Comparison of ENCODE assay signal across 8 cellular contexts in genomic region chr11:72223615-72224586, GRCh38. TPM values are rescaled to one million over a fixed set of nuclear protein-coding genes. Genes with fewer than 3 reads are reported as not detected.
DNase-seq lines count a peak whose midpoint lies in the region; ATAC-seq lines count a peak whose summit lies in the region.

No MANE protein-coding gene starts in this region.

- H2BK5ac ChIP-seq in mesendoderm (ENCODE audit: low read length) = peak overlapping the region; percentile 89

- intact Hi-C loops in activated CD4-positive, alpha-beta T cell treated with anti-CD3 and anti-CD28 coated beads, Interleukin-2, amount 10 ng/mL, durations not matched to agents 24 days and 14 days (cut with micrococcal nuclease) = loop anchor here (1.0 to 2.0 kb wide), 8 partner anchors 15 to 295 kb away; partner anchors contain the start of genes ANAPC15, CLPB, LAMTOR1 and LRRC51

- peak overlapping the region; percentile 90 for H2BK120ac ChIP-seq in mesendoderm (ENCODE audit: low read depth, low read length)

- H3K23ac ChIP-seq in mesendoderm (ENCODE audit: low read length) = peak overlapping the region; percentile 89

- peak; percentile 39 for ATAC-seq in HG02610 (IDR thresholded peaks at IDR 0.05; ENCODE audit: unreplicated experiment)

- H4K8ac ChIP-seq in mesendoderm (ENCODE audit: low read depth, low read length) = peak overlapping the region; percentile 82

- no CpG with 5 or more reads among the region's 85 CpGs for WGBS in mesendoderm (ENCODE audit: extremely low coverage, insufficient coverage, low lambda C conversion rate)

- H3K56ac ChIP-seq in mesendoderm (ENCODE audit: low read length) = peak overlapping the region; percentile 93

- no peak overlapping the region for H4K5ac ChIP-seq in mesendoderm (ENCODE audit: low read length)

- peak overlapping the region; percentile 99 for H3K4ac ChIP-seq in mesendoderm (ENCODE audit: low read depth, low read length)

- no peaks in the 10 kb centered on the region for H3K36me3 ChIP-seq in mesendoderm (ENCODE audit: control insufficient read depth, insufficient read depth, low read length)

- H3K9ac ChIP-seq in mesendoderm (ENCODE audit: low read length) = peak overlapping the region; percentile 97

- H3K4me1 ChIP-seq in mesendoderm (ENCODE audit: control insufficient read depth, low read depth, low read length) = peaks cover 10% of the 10 kb centered on the region

- H3K79me2 ChIP-seq in mesendoderm (ENCODE audit: control insufficient read depth, insufficient read depth, low read length) = peaks cover 12% of the 10 kb centered on the region

- peaks cover 20% of the 10 kb centered on the region for H3K4me1 Mint-ChIP-seq in activated CD4-positive, alpha-beta T cell treated with anti-CD3 and anti-CD28 coated beads, Interleukin-2, amount 10 ng/mL, durations not matched to agents 24 days and 14 days

- peak overlapping the region; percentile 76 for H2BK15ac ChIP-seq in mesendoderm (replicated peaks; ENCODE audit: low read depth)

- H3K79me1 ChIP-seq in mesendoderm (ENCODE audit: low read length) = peaks cover 15% of the 10 kb centered on the region

- H3K27me3 ChIP-seq in mesendoderm (ENCODE audit: insufficient read depth, low read length, poor library complexity) = no peaks in the 10 kb centered on the region

- peaks cover 2% of the 10 kb centered on the region for H3K27me3 Mint-ChIP-seq in activated CD4-positive, alpha-beta T cell treated with anti-CD3 and anti-CD28 coated beads, Interleukin-2, amount 10 ng/mL, durations not matched to agents 24 days and 14 days

- peak overlapping the region; percentile 93 for H3K27ac Mint-ChIP-seq in activated CD4-positive, alpha-beta T cell treated with anti-CD3 and anti-CD28 coated beads, Interleukin-2, amount 10 ng/mL, durations not matched to agents 24 days and 14 days

- peak overlapping the region; percentile 98 for H3K27ac ChIP-seq in mesendoderm (ENCODE audit: low read depth, low read length)

- peak overlapping the region; percentile 98 for H3K4me3 Mint-ChIP-seq in activated CD4-positive, alpha-beta T cell treated with anti-CD3 and anti-CD28 coated beads, Interleukin-2, amount 10 ng/mL, durations not matched to agents 24 days and 14 days

- H2AK5ac ChIP-seq in mesendoderm (ENCODE audit: low read length) = no peak overlapping the region

- no peaks in the 10 kb centered on the region for H3K9me3 Mint-ChIP-seq in activated CD4-positive, alpha-beta T cell treated with anti-CD3 and anti-CD28 coated beads, Interleukin-2, amount 10 ng/mL, durations not matched to agents 24 days and 14 days

- H3K4me3 ChIP-seq in mesendoderm (ENCODE audit: low read length) = peak overlapping the region; percentile 91

- peak; percentile 80 for DNase-seq in DMS 273 (lab: John Stamatoyannopoulos, UW; ENCODE audit: unreplicated experiment)
- no peak for DNase-seq in DMS 273 treated with DMSO at 0.1 percent for 48 hours (lab: John Stamatoyannopoulos, UW)
- DNase-seq in NCI-H1092 (lab: John Stamatoyannopoulos, UW) = peak; percentile 32
- DNase-seq in activated CD4-positive, alpha-beta T cell treated with anti-CD3 and anti-CD28 coated beads, Interleukin-2, amount 10 ng/mL, durations not matched to agents 24 days and 14 days = peak; percentile 92
- DNase-seq in effector CD8-positive, alpha-beta T cell (lab: John Stamatoyannopoulos, UW) = peak; percentile 43
- peak; percentile 79 for DNase-seq in mesendoderm
- DNase-seq in stimulated activated CD8-positive, alpha-beta memory T cell treated with anti-CD3 and anti-CD28 coated beads, Interleukin-7, amount 100 ng/mL, for 48 hours (ENCODE audit: extremely low read depth in 1 of 2, low read depth in 1 of 2) = peak; percentile 23 to 28

- peaks cover 11% of the 10 kb centered on the region for H3K36me3 Mint-ChIP-seq in activated CD4-positive, alpha-beta T cell treated with anti-CD3 and anti-CD28 coated beads, Interleukin-2, amount 10 ng/mL, durations not matched to agents 24 days and 14 days (ENCODE audit: low read depth)

- peak overlapping the region; percentile 96 for H3K18ac ChIP-seq in mesendoderm (ENCODE audit: low read length)

- peak overlapping the region; percentile 99 for H3K4me2 ChIP-seq in mesendoderm (ENCODE audit: low read length)

RNA-seq across cellular contexts. Expression of gene INPPL1, which starts 0.7 kb away (rescaled TPM):
- total RNA-seq in activated CD4-positive, alpha-beta T cell treated with anti-CD3 and anti-CD28 coated beads, Interleukin-2, amount 10 ng/mL, durations not matched to agents 24 days and 14 days = 123 and 144 TPM in 2 replicates
- polyA plus RNA-seq in mesendoderm (2013, experiment 1 of 2) = 59.0 TPM
- polyA plus RNA-seq in mesendoderm (2013, experiment 2 of 2) = 57.6 TPM

RNA-seq across cellular contexts. Expression of gene FOLR2, which starts 7.3 kb away (rescaled TPM):
- total RNA-seq in activated CD4-positive, alpha-beta T cell treated with anti-CD3 and anti-CD28 coated beads, Interleukin-2, amount 10 ng/mL, durations not matched to agents 24 days and 14 days = not detected in 2 replicates
- not detected for polyA plus RNA-seq in mesendoderm (2013, experiment 1 of 2)
- polyA plus RNA-seq in mesendoderm (2013, experiment 2 of 2) = not detected

RNA-seq across cellular contexts. Expression of gene PHOX2A, which starts 20.1 kb away (rescaled TPM):
- total RNA-seq in activated CD4-positive, alpha-beta T cell treated with anti-CD3 and anti-CD28 coated beads, Interleukin-2, amount 10 ng/mL, durations not matched to agents 24 days and 14 days = not detected in 2 replicates
- 0.17 TPM for polyA plus RNA-seq in mesendoderm (2013, experiment 1 of 2)
- polyA plus RNA-seq in mesendoderm (2013, experiment 2 of 2) = 0.15 TPM

RNA-seq across cellular contexts. Expression of gene FOLR1, which starts 32.0 kb away (rescaled TPM):
- total RNA-seq in activated CD4-positive, alpha-beta T cell treated with anti-CD3 and anti-CD28 coated beads, Interleukin-2, amount 10 ng/mL, durations not matched to agents 24 days and 14 days = not detected in 2 replicates
- 1.2 TPM for polyA plus RNA-seq in mesendoderm (2013, experiment 1 of 2)
- polyA plus RNA-seq in mesendoderm (2013, experiment 2 of 2) = 1.3 TPM
